Comparison of ENCODE assay signal across 23 cellular contexts in the genomic region with DNA sequence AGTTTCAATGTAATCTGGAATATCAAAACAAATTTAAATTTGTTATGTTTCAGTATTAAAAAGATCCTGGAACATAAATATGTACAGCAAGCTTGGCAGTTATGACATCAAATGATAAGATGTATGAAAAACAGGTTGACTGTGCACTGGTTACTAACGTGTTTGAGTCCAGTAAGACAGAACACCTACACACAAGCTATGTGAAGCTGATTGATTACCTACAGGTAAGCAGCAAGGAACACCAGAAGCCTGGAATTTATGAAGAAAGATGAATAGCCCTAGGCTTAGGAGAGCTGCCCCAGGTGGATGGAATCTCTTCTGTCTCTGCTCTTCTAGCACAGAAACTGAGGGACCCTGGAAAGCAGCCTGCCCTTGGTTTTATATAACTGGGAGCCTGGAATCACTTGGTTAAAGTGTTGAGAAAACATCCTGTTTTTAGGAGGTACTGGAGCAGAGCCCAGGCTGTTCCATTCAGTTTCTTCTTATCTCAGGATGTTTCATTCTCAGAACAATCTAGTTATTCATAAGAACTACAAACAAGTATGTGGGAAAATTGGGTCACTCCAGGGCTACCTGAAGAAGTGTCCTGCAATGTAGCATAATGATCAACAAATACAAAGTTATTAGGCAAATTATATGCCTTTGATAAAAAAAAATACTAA. TPM values are rescaled to one million over a fixed set of nuclear protein-coding genes. Genes with fewer than 3 reads are reported as not detected.
DNase-seq lines count a peak whose midpoint lies in the region; ATAC-seq, FAIRE-seq and TF ChIP-seq lines count a peak whose summit lies in the region.
"Had no signal": no experiment of that assay in that cellular context is flagged by ENCODE, and none has a peak within 500 bp of the region (broad histone marks: within the 10 kb centered on the region; RNA-seq: fewer than 3 reads in every experiment).

No MANE protein-coding gene starts in this region.

- no peak for ATAC-seq in GM23338
- ATAC-seq in GM21360 (IDR thresholded peaks at IDR 0.05; ENCODE audit: unreplicated experiment), result no peak
- no peak for ATAC-seq in activated T-helper 17 cell treated with anti-CD3 and anti-CD28 coated beads, Interleukin-2, amount 50 U/mL, for 72 hours (replicated peaks)
- ATAC-seq: K562, SK-N-SH treated with all-trans-retinoic acid at 6 μM for 48 hours had no signal

- H3K23ac ChIP-seq in mesendoderm (ENCODE audit: low read length), result no peak overlapping the region

- no peaks in the 10 kb centered on the region for H3K4me1 ChIP-seq in GM23338 (ENCODE audit: insufficient read depth)
- H3K4me1 ChIP-seq in mesendoderm (ENCODE audit: control insufficient read depth, low read depth, low read length), result no peaks in the 10 kb centered on the region

- no peak for FAIRE-seq in RCC 7860 (lab: Jason Lieb, UNC)
- FAIRE-seq: A204.1, GM19239, H54, K562 had no signal

- DNase-seq in NCI-H1105 treated with DMSO at 0.1 percent for 48 hours (lab: John Stamatoyannopoulos, UW) (peak; percentile 13), NCI-H1105 (lab: John Stamatoyannopoulos, UW) (no peak), GM23338 (ENCODE audit: low spot score) (peak; percentile 7), astrocyte of the hippocampus (ENCODE audit: low read depth, low spot score) (peak; percentile 7), mesendoderm (peak; percentile 1), RCC 7860 (ENCODE audit: low spot score) (no peak)
- DNase-seq: COR-L47; DND-41; GDM1; NCI-H1694 treated with DMSO at 0.1 percent for 48 hours; NCI-H2171 treated with DMSO at 0.1 percent for 48 hours; NCI-H510A treated with DMSO at 0.1 percent for 48 hours; NK-92 treated with Interleukin-12 subunit alpha and Interleukin-12 subunit beta, amount 100 ng/mL, for 24 hours; PC-9 had no signal

- H4K5ac ChIP-seq in mesendoderm (ENCODE audit: low read length), result no peak overlapping the region

- no peak overlapping the region for H3K56ac ChIP-seq in mesendoderm (ENCODE audit: low read length)

- no peaks in the 10 kb centered on the region for H3F3A ChIP-seq in GM23338 (replicated peaks; ENCODE audit: low read depth)

- H3K79me1 ChIP-seq in mesendoderm (ENCODE audit: low read length), result no peaks in the 10 kb centered on the region

- TF ChIP-seq CTCF in GM23338 (conservative IDR thresholded peaks at IDR 0.05; ENCODE audit: low read depth in 2 of 2), result no peak

- H2AK5ac ChIP-seq in mesendoderm (ENCODE audit: low read length), result no peak overlapping the region

- H4K20me1 ChIP-seq in GM23338 (replicated peaks; ENCODE audit: insufficient read depth), result no peaks in the 10 kb centered on the region

- H3K9me3 Mint-ChIP-seq in GM23338, result no peaks in the 10 kb centered on the region
- peaks cover 4% of the 10 kb centered on the region for H3K9me3 Mint-ChIP-seq in activated T-helper 17 cell treated with anti-CD3 and anti-CD28 coated beads, Interleukin-2, amount 50 U/mL, for 72 hours

- no peaks in the 10 kb centered on the region for H3K36me3 ChIP-seq in GM23338 (ENCODE audit: insufficient read depth)
- no peaks in the 10 kb centered on the region for H3K36me3 ChIP-seq in mesendoderm (ENCODE audit: control insufficient read depth, insufficient read depth, low read length)

- H2BK5ac ChIP-seq in mesendoderm (ENCODE audit: low read length), result no peak overlapping the region

- no peak overlapping the region for H3K18ac ChIP-seq in mesendoderm (ENCODE audit: low read length)

- no peak overlapping the region for H2BK120ac ChIP-seq in mesendoderm (ENCODE audit: low read depth, low read length)

- no peak overlapping the region for H4K8ac ChIP-seq in mesendoderm (ENCODE audit: low read depth, low read length)

- H3K4me3 ChIP-seq in GM23338 (no peak overlapping the region), mesendoderm (ENCODE audit: low read length) (no peak overlapping the region)
- H3K4me3 ChIP-seq: K562, PC-9 had no signal

- H3K27me3 ChIP-seq in GM23338 (ENCODE audit: insufficient read depth) (no peaks in the 10 kb centered on the region), mesendoderm (ENCODE audit: insufficient read depth, low read length, poor library complexity) (no peaks in the 10 kb centered on the region)

- no peak overlapping the region; the same call in 1 of the 2 replicates for H2AFZ ChIP-seq in GM23338
- H2AFZ ChIP-seq: PC-9 had no signal

- H3K27ac Mint-ChIP-seq in GM23338, result no peak overlapping the region
- H3K27ac Mint-ChIP-seq in activated T-helper 17 cell treated with anti-CD3 and anti-CD28 coated beads, Interleukin-2, amount 50 U/mL, for 72 hours, result no peak overlapping the region

- no peak overlapping the region for H3K27ac ChIP-seq in GM23338 (ENCODE audit: low read depth)
- H3K27ac ChIP-seq in mesendoderm (ENCODE audit: low read depth, low read length), result no peak overlapping the region
- H3K27ac ChIP-seq: C4-2B, HL-60, PC-9 had no signal

- H3K27me3 Mint-ChIP-seq in GM23338 (ENCODE audit: insufficient read depth, low read depth, poor library complexity), result no peaks in the 10 kb centered on the region
- no peaks in the 10 kb centered on the region for H3K27me3 Mint-ChIP-seq in activated T-helper 17 cell treated with anti-CD3 and anti-CD28 coated beads, Interleukin-2, amount 50 U/mL, for 72 hours

- no peak overlapping the region for H3K4ac ChIP-seq in mesendoderm (ENCODE audit: low read depth, low read length)

- no peak overlapping the region for H3K4me3 Mint-ChIP-seq in GM23338
- no peak overlapping the region for H3K4me3 Mint-ChIP-seq in activated T-helper 17 cell treated with anti-CD3 and anti-CD28 coated beads, Interleukin-2, amount 50 U/mL, for 72 hours

- no peaks in the 10 kb centered on the region for H3K79me2 ChIP-seq in GM23338 (replicated peaks; ENCODE audit: insufficient read depth)
- H3K79me2 ChIP-seq in mesendoderm (ENCODE audit: control insufficient read depth, insufficient read depth, low read length), result no peaks in the 10 kb centered on the region

- no CpG with 5 or more reads among the region's 1 CpG for WGBS in mesendoderm (ENCODE audit: extremely low coverage, insufficient coverage, low lambda C conversion rate)

- no peaks in the 10 kb centered on the region for H3K9me2 ChIP-seq in GM23338 (ENCODE audit: insufficient read depth)

- H3K4me2 ChIP-seq in GM23338 (no peak overlapping the region), mesendoderm (ENCODE audit: low read length) (no peak overlapping the region)
- H3K4me2 ChIP-seq: PC-9 had no signal

- H2BK15ac ChIP-seq in mesendoderm (replicated peaks; ENCODE audit: low read depth), result no peak overlapping the region

- H3K4me1 Mint-ChIP-seq in GM23338, result no peaks in the 10 kb centered on the region
- H3K4me1 Mint-ChIP-seq in activated T-helper 17 cell treated with anti-CD3 and anti-CD28 coated beads, Interleukin-2, amount 50 U/mL, for 72 hours, result no peaks in the 10 kb centered on the region

- no peaks in the 10 kb centered on the region for H3K36me3 Mint-ChIP-seq in GM23338 (ENCODE audit: low read depth)
- no peaks in the 10 kb centered on the region for H3K36me3 Mint-ChIP-seq in activated T-helper 17 cell treated with anti-CD3 and anti-CD28 coated beads, Interleukin-2, amount 50 U/mL, for 72 hours (ENCODE audit: low read depth)

- H3K9ac ChIP-seq in mesendoderm (ENCODE audit: low read length), result no peak overlapping the region

TF ChIP-seq in GM23338, 12 proteins besides CTCF, POLR2A, EP300 and RAD21 (continues in another document):
- no peak for TF ChIP-seq ZNF114 (CRISPR knock-in tag; IDR thresholded peaks at IDR 0.05)

RNA-seq across cellular contexts. Expression of gene SLITRK3, which starts 36.3 kb away (rescaled TPM):
- 1.7 and 3.2 TPM in 2 replicates for total RNA-seq in GM23338 (2014; rRNA removed; shearing (Covaris generic))
- 0.90 and 1.2 TPM in 2 replicates for polyA plus RNA-seq in GM23338 (2016; fragmentation: Nextera tagmentation; extraction: Ambion mirVana)
- polyA plus RNA-seq in mesendoderm (2013, experiment 1 of 2), result 0.31 TPM
- polyA plus RNA-seq in mesendoderm (2013, experiment 2 of 2), result 0.32 TPM
- total RNA-seq in activated T-helper 17 cell treated with anti-CD3 and anti-CD28 coated beads, Interleukin-2, amount 50 U/mL, for 72 hours, result not detected
- total RNA-seq: K562, PC-9 had no signal
- polyA plus RNA-seq: K562 had no signal

Comparison
In these comparisons a context has a peak if more than half of its experiments do, and no peak if none do; other contexts are left out.
1. DNase-seq: peak in NCI-H1105 treated with DMSO at 0.1 percent for 48 hours (single experiment), GM23338 (single experiment), astrocyte of the hippocampus (single experiment) and mesendoderm (single experiment); none in NCI-H1105 (single experiment) and RCC 7860 (single experiment).